Comparison of ENCODE assay signal across 13 cellular contexts in genomic region chr6:2630891-2631458, GRCh38.
DNase-seq lines count a peak whose midpoint lies in the region; ATAC-seq, FAIRE-seq and TF ChIP-seq lines count a peak whose summit lies in the region.
"Had no signal": no experiment of that assay in that cellular context is flagged by ENCODE, and none has a peak within 500 bp of the region (broad histone marks: within the 10 kb centered on the region; RNA-seq: fewer than 3 reads in every experiment).

No MANE protein-coding gene starts in this region.

- no peaks in the 10 kb centered on the region for H3K27me3 ChIP-seq in adrenal gland
- no peaks in the 10 kb centered on the region for H3K27me3 ChIP-seq in smooth muscle cell (ENCODE audit: low read depth)
- no peaks in the 10 kb centered on the region for H3K27me3 ChIP-seq in CD4-positive, alpha-beta memory T cell (ENCODE audit: insufficient read depth, low read length)

- peaks cover 0 to 7% of the 10 kb centered on the region in 2 donors for H3K27me3 Mint-ChIP-seq in CD4-positive, alpha-beta memory T cell
- H3K27me3 Mint-ChIP-seq: stimulated activated naive B cell treated with anti-CD40 and anti-IgM and Interleukin-4, amounts not matched to agents 10 μg/mL and 1 μg/mL and 100 μg/mL, for 72 hours had no signal

- no peaks in the 10 kb centered on the region for H4K20me1 ChIP-seq in smooth muscle cell (ENCODE audit: low read depth)

- WGBS in adrenal gland, 4 donors = 51 to 67% (median 63%) methylated on average over 8 to 9 of the region's 9 CpGs
- WGBS in smooth muscle cell (ENCODE audit: low lambda C conversion rate) = 55% methylated on average over 9 of the region's 9 CpGs

- H3K4me1 ChIP-seq in adrenal gland (replicated peaks in 1 of 2) (peaks cover 9 to 19% of the 10 kb centered on the region in 2 donors), smooth muscle cell (ENCODE audit: low read depth) (peaks cover 8% of the 10 kb centered on the region)
- H3K4me1 ChIP-seq in CD4-positive, alpha-beta memory T cell (ENCODE audit: insufficient read depth, low read length) = no peaks in the 10 kb centered on the region

- H3K9ac ChIP-seq in smooth muscle cell (ENCODE audit: low read depth) = peak overlapping the region; percentile 10

- ATAC-seq in GM21423 (IDR thresholded peaks at IDR 0.05; ENCODE audit: unreplicated experiment) = no peak
- ATAC-seq: stimulated activated naive B cell treated with anti-CD40 and anti-IgM and Interleukin-4, amounts not matched to agents 10 μg/mL and 1 μg/mL and 100 μg/mL, for 72 hours had no signal

- TF ChIP-seq POLR2A in adrenal gland (IDR thresholded peaks at IDR 0.05) (no peak), GM12892 (IDR thresholded peaks at IDR 0.05; ENCODE audit: low read depth, low read length) (no peak)

- intact Hi-C loops in adrenal gland (cut with DNase I) = loop anchor here in 1 of 2 donors (10.0 kb wide), 1 partner anchor 276 kb away; no protein-coding TSS in a partner anchor
- intact Hi-C loops in CD4-positive, alpha-beta memory T cell (cut with micrococcal nuclease) = loop anchor here (5.0 kb wide), 1 partner anchor 184 kb away; no protein-coding TSS in a partner anchor

- DNase-seq in HFF-Myc (ENCODE audit: extremely low read depth, low read depth) (peak; percentile 56), adrenal gland (peak in 1 of 7 donors; percentile 13), fibroblast of peridontal ligament (ENCODE audit: extremely low read depth) (peak; percentile 23), smooth muscle cell (lab: John Stamatoyannopoulos, UW; ENCODE audit: unreplicated experiment) (no peak), mucosa of gallbladder (ENCODE audit: low spot score) (no peak), GM12892 (ENCODE audit: insufficient read length) (no peak)
- no peak for DNase-seq in CD4-positive, alpha-beta memory T cell
- DNase-seq: KG1; stimulated activated CD4-positive, alpha-beta T cell treated with anti-CD3 and anti-CD28 coated beads, Interleukin-1b, Interleukin-23, amount 100 ng/mL, for 48 hours; stimulated activated naive B cell treated with anti-CD40 and anti-IgM and Interleukin-4, amounts not matched to agents 10 μg/mL and 1 μg/mL and 100 μg/mL, for 72 hours had no signal

- H3K79me2 ChIP-seq in smooth muscle cell (ENCODE audit: low read depth) = no peaks in the 10 kb centered on the region

- peaks cover 0 to 1% (median 0%) of the 10 kb centered on the region in 8 donors for H3K9me3 Mint-ChIP-seq in CD4-positive, alpha-beta memory T cell
- H3K9me3 Mint-ChIP-seq: neural crest cell; stimulated activated naive B cell treated with anti-CD40 and anti-IgM and Interleukin-4, amounts not matched to agents 10 μg/mL and 1 μg/mL and 100 μg/mL, for 72 hours had no signal

- H3K4me2 ChIP-seq in smooth muscle cell = peak overlapping the region; percentile 50

- no peaks in the 10 kb centered on the region for H3K36me3 Mint-ChIP-seq in CD4-positive, alpha-beta memory T cell
- H3K36me3 Mint-ChIP-seq: stimulated activated naive B cell treated with anti-CD40 and anti-IgM and Interleukin-4, amounts not matched to agents 10 μg/mL and 1 μg/mL and 100 μg/mL, for 72 hours had no signal

- no peak for TF ChIP-seq CTCF in HFF-Myc (IDR thresholded peaks at IDR 0.05; ENCODE audit: low read depth, low read length, missing control alignments)
- TF ChIP-seq CTCF in adrenal gland (IDR thresholded peaks at IDR 0.05) = no peak
- no peak for TF ChIP-seq CTCF in smooth muscle cell (IDR thresholded peaks at IDR 0.05; ENCODE audit: borderline replicate concordance, insufficient read depth, poor library complexity, severe bottlenecking)

- no peaks in the 10 kb centered on the region for H3K36me3 ChIP-seq in adrenal gland (replicated peaks in 1 of 2)
- no peaks in the 10 kb centered on the region for H3K36me3 ChIP-seq in smooth muscle cell (ENCODE audit: low read depth)
- H3K36me3 ChIP-seq in CD4-positive, alpha-beta memory T cell (ENCODE audit: insufficient read depth, low read length) = no peaks in the 10 kb centered on the region

- no peak for FAIRE-seq in GM12892 (lab: Jason Lieb, UNC)
- FAIRE-seq: endometrium had no signal

- H3K9me3 ChIP-seq in adrenal gland (replicated peaks in 1 of 3) (no peaks in the 10 kb centered on the region), smooth muscle cell (replicated peaks; ENCODE audit: low read depth) (no peaks in the 10 kb centered on the region)
- no peaks in the 10 kb centered on the region for H3K9me3 ChIP-seq in CD4-positive, alpha-beta memory T cell (ENCODE audit: control insufficient read depth in 1 of 2, low read length in 2 of 2)

- H3K27ac Mint-ChIP-seq in CD4-positive, alpha-beta memory T cell = no peak overlapping the region
- H3K27ac Mint-ChIP-seq: stimulated activated naive B cell treated with anti-CD40 and anti-IgM and Interleukin-4, amounts not matched to agents 10 μg/mL and 1 μg/mL and 100 μg/mL, for 72 hours had no signal

- CTCF ChIA-PET in CD4-positive, alpha-beta memory T cell (lab: Charles Lee; ENCODE audit: partially characterized antibody) = interaction anchor here (1.2 to 7.1 kb wide), 5 partner anchors 12 to 1034 kb away, joined by 3 to 216 read pairs (median 4); no protein-coding TSS in a partner anchor

- no peak overlapping the region for H3K4me3 Mint-ChIP-seq in CD4-positive, alpha-beta memory T cell
- H3K4me3 Mint-ChIP-seq: neural crest cell; stimulated activated naive B cell treated with anti-CD40 and anti-IgM and Interleukin-4, amounts not matched to agents 10 μg/mL and 1 μg/mL and 100 μg/mL, for 72 hours had no signal

- peaks cover 0 to 6% (median 4%) of the 10 kb centered on the region in 4 donors for H3K4me1 Mint-ChIP-seq in CD4-positive, alpha-beta memory T cell
- H3K4me1 Mint-ChIP-seq: neural crest cell had no signal

- H3F3A ChIP-seq in smooth muscle cell (ENCODE audit: low read depth) = peaks cover 6% of the 10 kb centered on the region

- H3K4me3 ChIP-seq in HFF-Myc (replicated peaks; ENCODE audit: low read depth, low read length) (no peak overlapping the region), adrenal gland (no peak overlapping the region), smooth muscle cell (no peak overlapping the region)
- no peak overlapping the region for H3K4me3 ChIP-seq in CD4-positive, alpha-beta memory T cell (ENCODE audit: low read length in 2 of 2)

- POLR2A ChIA-PET in CD4-positive, alpha-beta memory T cell (lab: Charles Lee; ENCODE audit: partially characterized antibody) = no interaction called here

- H2AFZ ChIP-seq in smooth muscle cell (ENCODE audit: low read depth) = no peak overlapping the region

- peak overlapping the region; percentile 10 to 86 (median 56) for H3K27ac ChIP-seq in adrenal gland
- peak overlapping the region; percentile 86 for H3K27ac ChIP-seq in smooth muscle cell (ENCODE audit: low read depth)
- no peak overlapping the region for H3K27ac ChIP-seq in CD4-positive, alpha-beta memory T cell (ENCODE audit: low read depth, low read length)

Comparison
In these comparisons a context has a peak if more than half of its experiments do, and no peak if none do; other contexts are left out.
1. DNase-seq: peak in HFF-Myc (single experiment) and fibroblast of peridontal ligament (single experiment); none in smooth muscle cell (single experiment), CD4-positive, alpha-beta memory T cell (0 of 5), mucosa of gallbladder (single experiment) and GM12892 (single experiment).